10 cellular contexts compared by ENCODE assay signal in genomic region chr19:1471514-1472107, GRCh38. TPM values are rescaled to one million over a fixed set of nuclear protein-coding genes. Genes with fewer than 3 reads are reported as not detected.
DNase-seq lines count a peak whose midpoint lies in the region; ATAC-seq and TF ChIP-seq lines count a peak whose summit lies in the region.
"Had no signal": no experiment of that assay in that cellular context is flagged by ENCODE, and none has a peak within 500 bp of the region (broad histone marks: within the 10 kb centered on the region; RNA-seq: fewer than 3 reads in every experiment).

No MANE protein-coding gene starts in this region.

- TF ChIP-seq CTCF in IMR-90 (conservative IDR thresholded peaks at IDR 0.05; ENCODE audit: low read depth, low read length) (0 out of 2 replicates have a peak, but pooled peaks have one; percentile 19), brain microvascular endothelial cell (IDR thresholded peaks at IDR 0.05; ENCODE audit: low read depth, low read length, missing control alignments) (peak; percentile 35), neural progenitor cell (IDR thresholded peaks at IDR 0.05) (peak; percentile 41)

- H2BK120ac ChIP-seq in IMR-90 (ENCODE audit: low read depth, low read length), result no peak overlapping the region

- H3K79me1 ChIP-seq in IMR-90 (ENCODE audit: low read depth in 1 of 2, low read length in 2 of 2), result peaks cover 0 to 37% of the 10 kb centered on the region in 2 experiments; a peak in 3 of 4 replicates

- no TSS peak for BruUV-seq in IMR-90 (replicated peaks; lab: Mats Ljungman, UMichigan)

- no peak overlapping the region for H4K5ac ChIP-seq in IMR-90 (ENCODE audit: low read depth, low read length)

- no peak overlapping the region for H3K14ac ChIP-seq in IMR-90 (replicated peaks; ENCODE audit: low read depth, low read length)

- dilution Hi-C loops in IMR-90 (cut with HindIII; ENCODE audit: low sequenced_read_pairs, unreplicated experiment), result no loop called here

- CTCF ChIA-PET in IMR-90 (lab: Yijun Ruan, JAX), result interaction anchor here (0.6 kb wide), 1 partner anchor 982 kb away, joined by 4 read pairs; no protein-coding TSS in a partner anchor

- H3K27me3 Mint-ChIP-seq in neural progenitor cell (ENCODE audit: insufficient read depth, low read depth), result peaks cover 24% of the 10 kb centered on the region

- peaks cover 2% of the 10 kb centered on the region for H3K36me3 Mint-ChIP-seq in neural progenitor cell

- H2AFZ ChIP-seq in IMR-90 (replicated peaks; ENCODE audit: low read length, poor library complexity), result no peak overlapping the region
- no peak overlapping the region for H2AFZ ChIP-seq in neural progenitor cell (replicated peaks)

- no peaks in the 10 kb centered on the region for H3K9me1 ChIP-seq in IMR-90 (ENCODE audit: insufficient read depth, low read length)

- no peaks in the 10 kb centered on the region; the same call in 1 of the 2 replicates for H3K9me3 ChIP-seq in IMR-90 (ENCODE audit: control insufficient read depth, insufficient read depth, low read length)
- H3K9me3 ChIP-seq in neural progenitor cell (ENCODE audit: low read depth), result no peaks in the 10 kb centered on the region

- ATAC-seq in IMR-90 (ENCODE audit: low read depth), result no peak
- no peak for ATAC-seq in HG03175 (IDR thresholded peaks at IDR 0.05; ENCODE audit: unreplicated experiment)
- ATAC-seq in GM21360 (IDR thresholded peaks at IDR 0.05; ENCODE audit: unreplicated experiment), result no peak

- peaks cover 4% of the 10 kb centered on the region for H3K4me1 Mint-ChIP-seq in neural progenitor cell

- H3K79me2 ChIP-seq in neural progenitor cell (ENCODE audit: low read depth), result peaks cover 5% of the 10 kb centered on the region

- H3K9ac ChIP-seq in IMR-90 (ENCODE audit: low read depth, low read length) (no peak overlapping the region), neural progenitor cell (no peak overlapping the region)

- H3K36me3 ChIP-seq in IMR-90 (ENCODE audit: control insufficient read depth, insufficient read depth, low read length) (peaks cover 6% of the 10 kb centered on the region; the same call in 1 of the 2 replicates), brain microvascular endothelial cell (replicated peaks) (no peaks in the 10 kb centered on the region), neural progenitor cell (no peaks in the 10 kb centered on the region)

- 21% methylated on average over 10 of the region's 22 CpGs; no CpG with 5 or more reads in 1 of the 2 experiments for WGBS in IMR-90 (ENCODE audit: extremely low coverage in 2 of 2, insufficient read length in 1 of 2), 2 experiments

- no peak overlapping the region for H3K27ac Mint-ChIP-seq in neural progenitor cell

- H3K4me1 ChIP-seq in IMR-90 (ENCODE audit: control insufficient read depth, insufficient read depth, low read length) (peaks cover 21% of the 10 kb centered on the region), neural progenitor cell (peaks cover 42% of the 10 kb centered on the region)

- peak overlapping the region; percentile 48 for H3K4me3 Mint-ChIP-seq in neural progenitor cell

- TF ChIP-seq RAD21 in IMR-90 (IDR thresholded peaks at IDR 0.05; ENCODE audit: low read length), result no peak

- no peak overlapping the region for H3K23ac ChIP-seq in IMR-90 (ENCODE audit: low read depth, low read length)

- no peak overlapping the region for H3K56ac ChIP-seq in IMR-90 (ENCODE audit: extremely low read depth, insufficient read depth, low read length)

- H3K4me2 ChIP-seq in IMR-90 (ENCODE audit: low read depth, low read length), result no peak overlapping the region; the same call in 1 of the 2 replicates
- peak overlapping the region; percentile 76 for H3K4me2 ChIP-seq in neural progenitor cell

- intact Hi-C loops in IMR-90 (cut with micrococcal nuclease), result no loop called here

- no peak for TF ChIP-seq POLR2A in IMR-90 (IDR thresholded peaks at IDR 0.05; ENCODE audit: low read depth, low read length)

- no peak overlapping the region for H2BK5ac ChIP-seq in IMR-90 (ENCODE audit: low read depth, low read length, poor library complexity, severe bottlenecking)

- POLR2A ChIA-PET in IMR-90 (lab: Charles Lee; ENCODE audit: unreplicated experiment), result interaction anchor here (0.6 kb wide), 1 partner anchor 43 kb away, joined by 3 read pairs; no protein-coding TSS in a partner anchor

- H3K27me3 ChIP-seq in IMR-90 (ENCODE audit: control insufficient read depth, insufficient read depth, low read length) (peaks cover 59% of the 10 kb centered on the region), brain microvascular endothelial cell (replicated peaks) (peaks cover 51% of the 10 kb centered on the region), neural progenitor cell (peaks cover 76% of the 10 kb centered on the region)

- no peak overlapping the region for H3K18ac ChIP-seq in IMR-90 (ENCODE audit: low read depth, low read length)

- H4K8ac ChIP-seq in IMR-90 (ENCODE audit: low read depth in 2 of 2, low read length in 2 of 2), result no peak overlapping the region

- H2BK15ac ChIP-seq in IMR-90 (ENCODE audit: low read depth, low read length), result no peak overlapping the region

- no peak overlapping the region for H2AK5ac ChIP-seq in IMR-90 (ENCODE audit: low read depth, low read length)

- H4K20me1 ChIP-seq in IMR-90 (ENCODE audit: insufficient read depth, low read length) (peaks cover 86% of the 10 kb centered on the region), neural progenitor cell (ENCODE audit: low read depth) (peaks cover 95% of the 10 kb centered on the region)

- H3F3A ChIP-seq in neural progenitor cell (ENCODE audit: low read depth), result peaks cover 45% of the 10 kb centered on the region

- H2AK9ac ChIP-seq in IMR-90 (replicated peaks; ENCODE audit: low read depth, low read length, poor library complexity), result peak overlapping the region; percentile 9

- no peak overlapping the region for H4K91ac ChIP-seq in IMR-90 (ENCODE audit: insufficient read depth, low read depth, low read length)

- in situ Hi-C loops in IMR-90 (cut with MboI; ENCODE audit: low sequenced_read_pairs), result no loop called here
- in situ Hi-C loops in brain microvascular endothelial cell (cut with HindIII; ENCODE audit: low pct_ligation_motif_present, low sequenced_read_pairs), result loop anchor here (5.0 kb wide), 1 partner anchor 189 kb away; no protein-coding TSS in a partner anchor
- in situ Hi-C loops in ACHN (cut with HindIII; ENCODE audit: low pct_ligation_motif_present, low pct_unique_long_range_greater_than_20kb, low sequenced_read_pairs), result no loop called here

- DNase-seq in NCI-H2171 treated with DMSO at 0.1 percent for 48 hours (lab: John Stamatoyannopoulos, UW) (peak; percentile 15), NCI-H2171 (lab: John Stamatoyannopoulos, UW) (no peak), IMR-90 (no peak), brain microvascular endothelial cell (no peak), neural progenitor cell (ENCODE audit: low spot score) (peak; percentile 49), ACHN (no peak)
- DNase-seq: islet precursor cell had no signal

- no peak overlapping the region for H3K4ac ChIP-seq in IMR-90 (ENCODE audit: low read depth, low read length)

- no peak overlapping the region for H2BK20ac ChIP-seq in IMR-90 (ENCODE audit: low read depth, low read length)

- H3K27ac ChIP-seq in IMR-90 (ENCODE audit: insufficient read depth, low read length) (no peak overlapping the region), brain microvascular endothelial cell (no peak overlapping the region), neural progenitor cell (no peak overlapping the region)
- H3K27ac ChIP-seq: HL-60 had no signal

- H3K9me3 Mint-ChIP-seq in neural progenitor cell, result no peaks in the 10 kb centered on the region

- no peak overlapping the region for H3K4me3 ChIP-seq in IMR-90 (ENCODE audit: insufficient read depth, low read depth, low read length)
- H3K4me3 ChIP-seq in brain microvascular endothelial cell (ENCODE audit: low read depth, low read length), result no peak overlapping the region
- H3K4me3 ChIP-seq in neural progenitor cell, result peak overlapping the region; percentile 45

TF ChIP-seq in IMR-90, 13 proteins besides CTCF, POLR2A, EP300 and RAD21:
- TF ChIP-seq USF2 (IDR thresholded peaks at IDR 0.05; ENCODE audit: low read depth, low read length) (0 out of 2 replicates have a peak, but pooled peaks have one; percentile 15), FOS (IDR thresholded peaks at IDR 0.05; ENCODE audit: low read depth, low read length) (no peak)

RNA-seq across cellular contexts. Expression of gene C19orf25, which starts 7.4 kb away (rescaled TPM):
- total RNA-seq in IMR-90 (2012; rRNA removed), result 10.4 and 10.6 TPM in 2 replicates
- 34.9 and 40.8 TPM in 2 replicates for polyA plus RNA-seq in IMR-90 (2012; rRNA removed)
- 36.9 and 49.4 TPM in 2 replicates for polyA plus RNA-seq in IMR-90 (2012; cell fraction: cytosol; rRNA removed)
- polyA plus RNA-seq in IMR-90 (2012; cell fraction: nucleus; rRNA removed; ENCODE audit: low replicate concordance), result 25.0 and 47.9 TPM in 2 replicates
- total RNA-seq in neural progenitor cell (ENCODE audit: low replicate concordance), result 14.4 and 40.4 TPM in 2 replicates

RNA-seq across cellular contexts. Expression of gene PCSK4, which starts 18.5 kb away (rescaled TPM):
- total RNA-seq in IMR-90 (2012; rRNA removed), result 0.56 and 0.72 TPM in 2 replicates
- 1.7 and 2.9 TPM in 2 replicates for polyA plus RNA-seq in IMR-90 (2012; rRNA removed)
- polyA plus RNA-seq in IMR-90 (2012; cell fraction: cytosol; rRNA removed), result 0.29 and 1.2 TPM in 2 replicates
- 31.5 and 85.3 TPM in 2 replicates for polyA plus RNA-seq in IMR-90 (2012; cell fraction: nucleus; rRNA removed; ENCODE audit: low replicate concordance)
- total RNA-seq in neural progenitor cell (ENCODE audit: low replicate concordance), result 3.6 and 12.5 TPM in 2 replicates

RNA-seq across cellular contexts. Expression of gene REEP6, which starts 19.4 kb away (rescaled TPM):
- total RNA-seq in IMR-90 (2012; rRNA removed) (1.3 and 1.7 TPM in 2 replicates), neural progenitor cell (ENCODE audit: low replicate concordance) (4.8 and 13.0 TPM in 2 replicates)
- 2.2 and 3.2 TPM in 2 replicates for polyA plus RNA-seq in IMR-90 (2012; rRNA removed)
- polyA plus RNA-seq in IMR-90 (2012; cell fraction: cytosol; rRNA removed), result 2.8 and 4.8 TPM in 2 replicates
- polyA plus RNA-seq in IMR-90 (2012; cell fraction: nucleus; rRNA removed; ENCODE audit: low replicate concordance), result 2.0 and 2.7 TPM in 2 replicates

RNA-seq across cellular contexts. Expression of gene APC2, which starts 21.7 kb away (rescaled TPM):
- total RNA-seq in IMR-90 (2012; rRNA removed) (0.28 and 0.36 TPM in 2 replicates), neural progenitor cell (ENCODE audit: low replicate concordance) (1.3 and 12.2 TPM in 2 replicates)
- polyA plus RNA-seq in IMR-90 (2012; rRNA removed), result 0.41 and 0.42 TPM in 2 replicates
- polyA plus RNA-seq in IMR-90 (2012; cell fraction: cytosol; rRNA removed), result 0.17 and 0.55 TPM in 2 replicates
- polyA plus RNA-seq in IMR-90 (2012; cell fraction: nucleus; rRNA removed; ENCODE audit: low replicate concordance), result 0.89 and 2.3 TPM in 2 replicates

RNA-seq across cellular contexts. Expression of gene RPS15, which starts 33.4 kb away (rescaled TPM):
- total RNA-seq in IMR-90 (2012; rRNA removed) (834 and 1,179 TPM in 2 replicates), neural progenitor cell (ENCODE audit: low replicate concordance) (1,918 and 2,648 TPM in 2 replicates)
- polyA plus RNA-seq in IMR-90 (2012; rRNA removed), result 1,855 and 2,269 TPM in 2 replicates
- polyA plus RNA-seq in IMR-90 (2012; cell fraction: cytosol; rRNA removed), result 15,264 and 18,725 TPM in 2 replicates
- polyA plus RNA-seq in IMR-90 (2012; cell fraction: nucleus; rRNA removed; ENCODE audit: low replicate concordance), result 1,510 and 3,480 TPM in 2 replicates

Comparison
In these comparisons a context has a peak if more than half of its experiments do, and no peak if none do; other contexts are left out.
1. DNase-seq: peak in NCI-H2171 treated with DMSO at 0.1 percent for 48 hours (single experiment) and neural progenitor cell (single experiment); none in NCI-H2171 (single experiment), IMR-90 (single experiment), brain microvascular endothelial cell (single experiment) and ACHN (single experiment).
2. Peak in every context shown above with its lines, with median percentiles within 50 percentile points of each other: CTCF ChIP-seq.